In genomic region chr3:120673116-120673515, GRCh38 we compare ENCODE assay signal across 14 cellular contexts. TPM values are rescaled to one million over a fixed set of nuclear protein-coding genes. Genes with fewer than 3 reads are reported as not detected.
DNase-seq lines count a peak whose midpoint lies in the region; ATAC-seq and TF ChIP-seq lines count a peak whose summit lies in the region.
"Had no signal": no experiment of that assay in that cellular context is flagged by ENCODE, and none has a peak within 500 bp of the region (broad histone marks: within the 10 kb centered on the region; RNA-seq: fewer than 3 reads in every experiment).

No MANE protein-coding gene starts in this region.

- no peaks in the 10 kb centered on the region for H3K27me3 Mint-ChIP-seq in endodermal cell (ENCODE audit: insufficient read depth)

- WGBS in endodermal cell (ENCODE audit: insufficient coverage in 1 of 2, insufficient read length in 1 of 2), 2 experiments = 79 to 88% methylated on average over 2 of the region's 2 CpGs

- no peak overlapping the region for H3K27ac ChIP-seq in endodermal cell (ENCODE audit: low read depth, low read length)
- H3K27ac ChIP-seq: BLaER1, SJCRH30 had no signal

- peaks cover under 1% of the 10 kb centered on the region for H3K4me1 ChIP-seq in endodermal cell (ENCODE audit: control insufficient read depth, insufficient read depth, low read length)
- H3K4me1 ChIP-seq: BLaER1, SJCRH30 had no signal

- peak overlapping the region; percentile 54 for H3K4me3 ChIP-seq in endodermal cell (ENCODE audit: low read length)
- H3K4me3 ChIP-seq: BLaER1, SJCRH30 had no signal

- H3K9me3 ChIP-seq in endodermal cell (ENCODE audit: control insufficient read depth, low read length) = peaks cover 43% of the 10 kb centered on the region
- H3K9me3 ChIP-seq: SJCRH30 had no signal

- DNase-seq in D341Med (ENCODE audit: low spot score) (peak; percentile 74), NCI-H446 treated with DMSO at 0.1 percent for 48 hours (lab: John Stamatoyannopoulos, UW) (peak; percentile 30), endodermal cell (no peak), putamen (ENCODE audit: low spot score) (peak; percentile 34), NCI-H2081 treated with DMSO at 0.1 percent for 48 hours (lab: John Stamatoyannopoulos, UW) (no peak)
- DNase-seq: DMS53; NCI-H1417; NK-92 treated with Interleukin-12 subunit alpha and Interleukin-12 subunit beta, amount 100 ng/mL, for 24 hours; OCI-M1; RPMI8226; SJCRH30 had no signal

- ATAC-seq in HG03135 (IDR thresholded peaks at IDR 0.05; ENCODE audit: unreplicated experiment) (no peak), HG02840 (IDR thresholded peaks at IDR 0.05; ENCODE audit: low FRiP score, unreplicated experiment) (no peak)

- H3K27ac Mint-ChIP-seq in endodermal cell = no peak overlapping the region

- H3K27me3 ChIP-seq in endodermal cell (ENCODE audit: control insufficient read depth, insufficient read depth, low read length, poor library complexity, severe bottlenecking) = no peaks in the 10 kb centered on the region
- H3K27me3 ChIP-seq: BLaER1, SJCRH30 had no signal

- H3K4me1 Mint-ChIP-seq in endodermal cell = peaks cover 24% of the 10 kb centered on the region

- H3K36me3 ChIP-seq in endodermal cell (ENCODE audit: control insufficient read depth, insufficient read depth, low read length) = no peaks in the 10 kb centered on the region
- H3K36me3 ChIP-seq: BLaER1, SJCRH30 had no signal

- peaks cover 3% of the 10 kb centered on the region for H3K36me3 Mint-ChIP-seq in endodermal cell (ENCODE audit: low read depth)

- no peak for TF ChIP-seq CTCF in endodermal cell (conservative IDR thresholded peaks at IDR 0.05)

- H3K9ac ChIP-seq in endodermal cell (ENCODE audit: extremely low read depth, low read length, poor library complexity, severe bottlenecking) = no peak overlapping the region
- H3K9ac ChIP-seq: BLaER1 had no signal

- H3K9me3 Mint-ChIP-seq in endodermal cell = peaks cover 23% of the 10 kb centered on the region

- no peak overlapping the region for H3K4me3 Mint-ChIP-seq in endodermal cell

RNA-seq across cellular contexts. Expression of gene HGD, which starts 8.9 kb away (rescaled TPM):
- not detected for total RNA-seq in endodermal cell
- 1.1 TPM for polyA plus RNA-seq in endodermal cell (2013, experiment 1 of 2)
- polyA plus RNA-seq in endodermal cell (2013, experiment 2 of 2) = not detected

Comparison
In these comparisons a context has a peak if more than half of its experiments do, and no peak if none do; other contexts are left out.
1. DNase-seq: peak in D341Med (single experiment), NCI-H446 treated with DMSO at 0.1 percent for 48 hours (single experiment) and putamen (single experiment); none in endodermal cell (single experiment) and NCI-H2081 treated with DMSO at 0.1 percent for 48 hours (single experiment).